1 cellular context compared by ENCODE assay signal in the genomic region with DNA sequence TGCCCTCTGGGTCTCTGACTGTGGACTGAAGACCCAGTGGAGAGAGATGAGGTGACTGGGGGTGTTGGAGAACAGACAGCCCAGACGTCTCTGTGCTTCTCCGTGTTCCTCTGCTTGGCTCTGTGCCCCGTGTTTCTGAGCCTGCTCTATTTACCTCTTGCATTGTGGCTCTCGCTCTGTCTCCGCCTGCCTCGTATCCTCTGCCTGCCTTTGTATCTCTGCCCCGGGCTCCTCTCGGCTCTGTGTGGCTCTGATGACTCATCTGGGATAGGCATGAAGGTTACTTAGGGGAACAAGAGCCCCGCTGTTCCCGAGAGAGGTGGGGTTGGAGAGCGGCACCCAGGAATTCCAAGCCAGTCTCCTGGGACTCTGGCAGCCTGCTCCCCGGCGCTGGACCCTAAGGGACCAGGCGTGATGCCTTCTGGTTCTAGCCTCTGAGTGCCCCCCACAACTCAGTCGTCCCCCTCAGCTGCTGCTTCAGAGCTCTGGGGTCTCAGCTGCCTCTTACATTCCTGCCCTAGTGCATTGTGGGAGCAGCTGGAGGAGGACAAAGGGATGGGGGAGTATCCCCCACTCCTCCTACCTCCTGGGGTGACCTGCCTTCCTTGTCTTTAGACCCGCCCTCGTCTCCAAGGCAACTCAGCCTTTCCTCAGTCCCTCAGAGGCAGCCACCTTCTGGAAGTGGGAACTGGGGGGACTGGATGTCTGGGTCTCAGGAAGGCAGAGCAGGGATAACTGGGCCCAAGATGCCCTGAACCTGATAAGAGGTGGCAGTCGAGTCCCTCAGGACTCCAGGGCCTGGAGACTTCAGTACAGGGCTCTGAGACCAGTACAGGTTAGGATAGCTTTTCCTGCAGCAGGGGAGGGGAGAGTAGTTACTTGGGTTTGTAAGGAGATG.
A peak's percentile ranks its signal among the peaks of the same experiment; 100 is the strongest.
TF ChIP-seq lines count a peak whose summit lies in the region.

No MANE protein-coding gene starts in this region.

TF ChIP-seq in GM12878, 131 proteins besides CTCF, POLR2A, EP300 and RAD21:
- TF ChIP-seq MEF2A (IDR thresholded peaks at IDR 0.05; ENCODE audit: insufficient read depth, low read depth, low read length) (no peak), SRF (IDR thresholded peaks at IDR 0.05; ENCODE audit: low read depth in 2 of 2, low read length in 2 of 2) (no peak), RB1 (IDR thresholded peaks at IDR 0.05; ENCODE audit: borderline replicate concordance) (no peak), NRF1 (conservative IDR thresholded peaks at IDR 0.05; ENCODE audit: low read depth, low read length) (no peak), IKZF1 (conservative IDR thresholded peaks at IDR 0.05) (peak; percentile 18; the same call in 1 of the 2 replicates)
- TF ChIP-seq, protein P1, sequence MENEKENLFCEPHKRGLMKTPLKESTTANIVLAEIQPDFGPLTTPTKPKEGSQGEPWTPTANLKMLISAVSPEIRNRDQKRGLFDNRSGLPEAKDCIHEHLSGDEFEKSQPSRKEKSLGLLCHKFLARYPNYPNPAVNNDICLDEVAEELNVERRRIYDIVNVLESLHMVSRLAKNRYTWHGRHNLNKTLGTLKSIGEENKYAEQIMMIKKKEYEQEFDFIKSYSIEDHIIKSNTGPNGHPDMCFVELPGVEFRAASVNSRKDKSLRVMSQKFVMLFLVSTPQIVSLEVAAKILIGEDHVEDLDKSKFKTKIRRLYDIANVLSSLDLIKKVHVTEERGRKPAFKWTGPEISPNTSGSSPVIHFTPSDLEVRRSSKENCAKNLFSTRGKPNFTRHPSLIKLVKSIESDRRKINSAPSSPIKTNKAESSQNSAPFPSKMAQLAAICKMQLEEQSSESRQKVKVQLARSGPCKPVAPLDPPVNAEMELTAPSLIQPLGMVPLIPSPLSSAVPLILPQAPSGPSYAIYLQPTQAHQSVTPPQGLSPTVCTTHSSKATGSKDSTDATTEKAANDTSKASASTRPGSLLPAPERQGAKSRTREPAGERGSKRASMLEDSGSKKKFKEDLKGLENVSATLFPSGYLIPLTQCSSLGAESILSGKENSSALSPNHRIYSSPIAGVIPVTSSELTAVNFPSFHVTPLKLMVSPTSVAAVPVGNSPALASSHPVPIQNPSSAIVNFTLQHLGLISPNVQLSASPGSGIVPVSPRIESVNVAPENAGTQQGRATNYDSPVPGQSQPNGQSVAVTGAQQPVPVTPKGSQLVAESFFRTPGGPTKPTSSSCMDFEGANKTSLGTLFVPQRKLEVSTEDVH (IDR thresholded peaks at IDR 0.05; ENCODE audit: low read depth, partially characterized antibody): no peak
- TF ChIP-seq, protein P2, sequence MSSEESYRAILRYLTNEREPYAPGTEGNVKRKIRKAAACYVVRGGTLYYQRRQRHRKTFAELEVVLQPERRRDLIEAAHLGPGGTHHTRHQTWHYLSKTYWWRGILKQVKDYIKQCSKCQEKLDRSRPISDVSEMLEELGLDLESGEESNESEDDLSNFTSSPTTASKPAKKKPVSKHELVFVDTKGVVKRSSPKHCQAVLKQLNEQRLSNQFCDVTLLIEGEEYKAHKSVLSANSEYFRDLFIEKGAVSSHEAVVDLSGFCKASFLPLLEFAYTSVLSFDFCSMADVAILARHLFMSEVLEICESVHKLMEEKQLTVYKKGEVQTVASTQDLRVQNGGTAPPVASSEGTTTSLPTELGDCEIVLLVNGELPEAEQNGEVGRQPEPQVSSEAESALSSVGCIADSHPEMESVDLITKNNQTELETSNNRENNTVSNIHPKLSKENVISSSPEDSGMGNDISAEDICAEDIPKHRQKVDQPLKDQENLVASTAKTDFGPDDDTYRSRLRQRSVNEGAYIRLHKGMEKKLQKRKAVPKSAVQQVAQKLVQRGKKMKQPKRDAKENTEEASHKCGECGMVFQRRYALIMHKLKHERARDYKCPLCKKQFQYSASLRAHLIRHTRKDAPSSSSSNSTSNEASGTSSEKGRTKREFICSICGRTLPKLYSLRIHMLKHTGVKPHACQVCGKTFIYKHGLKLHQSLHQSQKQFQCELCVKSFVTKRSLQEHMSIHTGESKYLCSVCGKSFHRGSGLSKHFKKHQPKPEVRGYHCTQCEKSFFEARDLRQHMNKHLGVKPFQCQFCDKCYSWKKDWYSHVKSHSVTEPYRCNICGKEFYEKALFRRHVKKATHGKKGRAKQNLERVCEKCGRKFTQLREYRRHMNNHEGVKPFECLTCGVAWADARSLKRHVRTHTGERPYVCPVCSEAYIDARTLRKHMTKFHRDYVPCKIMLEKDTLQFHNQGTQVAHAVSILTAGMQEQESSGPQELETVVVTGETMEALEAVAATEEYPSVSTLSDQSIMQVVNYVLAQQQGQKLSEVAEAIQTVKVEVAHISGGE (CRISPR knock-in tag; IDR thresholded peaks at IDR 0.05): no peak
